In genomic region chr11:119006696-119007095, GRCh38 we compare ENCODE assay signal across 1 cellular context.
TF ChIP-seq lines count a peak whose summit lies in the region.

No MANE protein-coding gene starts in this region.

TF ChIP-seq in GM23338, 12 proteins besides CTCF, POLR2A, EP300 and RAD21:
- TF ChIP-seq ZNF114 (CRISPR knock-in tag; IDR thresholded peaks at IDR 0.05) (no peak), ETS1 (IDR thresholded peaks at IDR 0.05) (no peak), ZNF462 (CRISPR knock-in tag; IDR thresholded peaks at IDR 0.05) (no peak), REST (IDR thresholded peaks at IDR 0.05; ENCODE audit: unreplicated experiment) (no peak), POLR2AphosphoS5 (IDR thresholded peaks at IDR 0.05; ENCODE audit: low read depth) (no peak), STAT1 (IDR thresholded peaks at IDR 0.05; ENCODE audit: unreplicated experiment) (no peak), CREB1 (CRISPR knock-in tag; IDR thresholded peaks at IDR 0.05; ENCODE audit: low read depth) (no peak), NANOG (IDR thresholded peaks at IDR 0.05; ENCODE audit: borderline replicate concordance) (no peak), EZH2phosphoT487 (IDR thresholded peaks at IDR 0.05; ENCODE audit: unreplicated experiment) (no peak), EZH2 (IDR thresholded peaks at IDR 0.05; ENCODE audit: low read depth, unreplicated experiment) (no peak), JUNB (IDR thresholded peaks at IDR 0.05; ENCODE audit: unreplicated experiment) (no peak), ZNF331 (CRISPR knock-in tag; IDR thresholded peaks at IDR 0.05; ENCODE audit: low read depth) (no peak)
